Comparison of ENCODE assay signal across 8 cellular contexts in the genomic region with DNA sequence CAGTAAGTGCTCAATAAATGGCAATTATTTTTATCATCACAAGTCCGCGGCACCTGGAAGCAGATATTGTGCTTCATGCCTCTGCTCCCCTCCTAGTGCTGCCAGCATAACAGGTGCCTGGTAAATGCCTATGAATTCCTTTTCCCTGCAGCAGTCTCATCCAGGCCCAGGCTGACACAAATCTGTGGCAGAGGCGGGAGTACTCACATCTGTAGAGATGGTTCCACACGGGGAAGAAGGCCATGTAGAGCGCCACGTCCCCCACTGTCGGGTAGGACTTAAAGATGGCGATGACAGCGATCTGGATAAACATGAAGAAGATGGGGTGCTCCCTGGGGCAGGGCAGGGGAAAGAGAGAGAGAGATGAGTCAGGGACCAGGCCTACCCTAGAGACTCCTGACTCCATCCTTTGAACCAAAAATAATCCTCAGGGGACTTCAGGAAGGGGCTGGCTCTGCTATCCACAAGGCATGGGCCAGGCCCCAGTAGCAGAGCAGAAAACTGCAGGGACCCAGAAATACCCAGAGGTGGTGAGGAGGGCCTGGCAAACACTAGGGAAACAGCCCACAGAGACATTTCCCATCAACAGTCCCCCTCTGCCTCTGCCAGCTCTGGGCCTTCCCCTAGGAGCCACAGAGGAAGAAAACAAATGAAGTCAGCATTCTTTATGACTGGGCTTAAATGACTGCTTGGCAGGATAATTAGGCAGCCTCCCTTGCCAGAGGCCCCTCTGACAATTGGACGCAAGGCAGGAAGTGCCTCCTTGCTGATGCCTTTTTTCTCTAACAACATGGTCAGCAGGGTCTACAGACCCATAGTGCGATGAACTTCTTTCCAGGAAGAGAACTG. TPM values are rescaled to one million over a fixed set of nuclear protein-coding genes. Genes with fewer than 3 reads are reported as not detected.
DNase-seq lines count a peak whose midpoint lies in the region; ATAC-seq, FAIRE-seq and TF ChIP-seq lines count a peak whose summit lies in the region.

No MANE protein-coding gene starts in this region.

- no peaks in the 10 kb centered on the region for H4K20me1 ChIP-seq in astrocyte (ENCODE audit: insufficient read depth, low read length)

- H3K4me1 ChIP-seq in astrocyte (ENCODE audit: insufficient read depth, low read length) (peaks cover 34% of the 10 kb centered on the region), lower lobe of right lung (peaks cover 12% of the 10 kb centered on the region), transverse colon (peaks cover 22 to 60% (median 43%) of the 10 kb centered on the region in 4 donors), prostate gland (replicated peaks) (no peaks in the 10 kb centered on the region)

- FAIRE-seq in astrocyte (lab: Jason Lieb, UNC), result peak; percentile 23

- H3K79me2 ChIP-seq in astrocyte (ENCODE audit: insufficient read depth, low read length), result no peaks in the 10 kb centered on the region

- DNase-seq in AG20443 (ENCODE audit: low spot score) (peak; percentile 68), HFFc6 (peak; percentile 54), astrocyte (ENCODE audit: low read depth) (peak; percentile 58), lower lobe of right lung (no peak), transverse colon (no peak), OCI-M2 (lab: John Stamatoyannopoulos, UW; ENCODE audit: unreplicated experiment) (no peak), prostate gland (ENCODE audit: low spot score) (no peak), GF-D8 (lab: John Stamatoyannopoulos, UW) (no peak)

- TF ChIP-seq POLR2A in transverse colon (IDR thresholded peaks at IDR 0.05) (no peak), prostate gland (IDR thresholded peaks at IDR 0.05) (no peak)

- H3K27ac ChIP-seq in astrocyte (ENCODE audit: low read depth, low read length), result peak overlapping the region; percentile 57
- H3K27ac ChIP-seq in lower lobe of right lung, result peak overlapping the region; percentile 42
- H3K27ac ChIP-seq in transverse colon, result peak overlapping the region; percentile 52 to 67 (median 64)
- no peak overlapping the region for H3K27ac ChIP-seq in prostate gland

- intact Hi-C loops in lower lobe of right lung (cut with DNase I) (no loop called here), transverse colon (cut with DNase I; ENCODE audit: low total_unique reads) (no loop called here), prostate gland (cut with DNase I) (loop anchor here (2.0 kb wide), 1 partner anchor 129 kb away; no protein-coding TSS in a partner anchor)

- no peak overlapping the region for H3K4me3 ChIP-seq in astrocyte (ENCODE audit: insufficient read depth, low read depth, low read length)
- H3K4me3 ChIP-seq in lower lobe of right lung, result no peak overlapping the region
- H3K4me3 ChIP-seq in transverse colon, result no peak overlapping the region
- H3K4me3 ChIP-seq in prostate gland, result no peak overlapping the region

- peaks cover 53% of the 10 kb centered on the region for H3K4me1 Mint-ChIP-seq in HFFc6 (ENCODE audit: low read depth)
- peaks cover 40% of the 10 kb centered on the region for H3K4me1 Mint-ChIP-seq in astrocyte (ENCODE audit: low read depth, unreplicated experiment)

- ATAC-seq in lower lobe of right lung, result peak in 1 of 2 donors; percentile 30

- H2AFZ ChIP-seq in astrocyte (ENCODE audit: low read depth, low read length), result no peak overlapping the region

- no peaks in the 10 kb centered on the region for H3K27me3 Mint-ChIP-seq in HFFc6 (ENCODE audit: insufficient read depth)
- no peaks in the 10 kb centered on the region for H3K27me3 Mint-ChIP-seq in astrocyte (ENCODE audit: low read depth, unreplicated experiment)

- in situ Hi-C loops in transverse colon (cut with MboI; ENCODE audit: low pct_ligation_motif_present in 1 of 4, low pct_unique_long_range_greater_than_20kb in 1 of 4, low sequenced_read_pairs in 3 of 4), result no loop called here

- 77% methylated on average over 11 of the region's 11 CpGs; no CpG with 5 or more reads in 1 of the 2 donors for WGBS in transverse colon (ENCODE audit: low coverage in 1 of 2), 2 donors
- 83% methylated on average over 11 of the region's 11 CpGs for WGBS in prostate gland

- H3K9me3 Mint-ChIP-seq in HFFc6 (no peaks in the 10 kb centered on the region), astrocyte (ENCODE audit: unreplicated experiment) (no peaks in the 10 kb centered on the region)

- H3K36me3 Mint-ChIP-seq in HFFc6 (ENCODE audit: low read depth), result no peaks in the 10 kb centered on the region
- peaks cover 2% of the 10 kb centered on the region for H3K36me3 Mint-ChIP-seq in astrocyte (ENCODE audit: low read depth, unreplicated experiment)

- H3K27ac Mint-ChIP-seq in HFFc6 (peak overlapping the region; percentile 93), astrocyte (ENCODE audit: unreplicated experiment) (peak overlapping the region; percentile 3)

- H3K4me2 ChIP-seq in astrocyte (ENCODE audit: low read length), result no peak overlapping the region

- TF ChIP-seq CTCF in HFFc6 (IDR thresholded peaks at IDR 0.05), result no peak
- TF ChIP-seq CTCF in astrocyte (IDR thresholded peaks at IDR 0.05; ENCODE audit: insufficient read depth, low read depth, low read length), result no peak
- no peak for TF ChIP-seq CTCF in lower lobe of right lung (IDR thresholded peaks at IDR 0.05)
- TF ChIP-seq CTCF in transverse colon (IDR thresholded peaks at IDR 0.05), result no peak
- no peak for TF ChIP-seq CTCF in prostate gland (IDR thresholded peaks at IDR 0.05)

- H3K27me3 ChIP-seq in astrocyte (ENCODE audit: insufficient read depth, low read length), result no peaks in the 10 kb centered on the region
- H3K27me3 ChIP-seq in lower lobe of right lung (ENCODE audit: low read depth), result no peaks in the 10 kb centered on the region
- H3K27me3 ChIP-seq in transverse colon, result no peaks in the 10 kb centered on the region
- no peaks in the 10 kb centered on the region for H3K27me3 ChIP-seq in prostate gland (replicated peaks; ENCODE audit: insufficient read depth)

- H3K36me3 ChIP-seq in astrocyte (ENCODE audit: insufficient read depth, low read length), result no peaks in the 10 kb centered on the region
- peaks cover 43% of the 10 kb centered on the region for H3K36me3 ChIP-seq in lower lobe of right lung
- no peaks in the 10 kb centered on the region for H3K36me3 ChIP-seq in transverse colon
- H3K36me3 ChIP-seq in prostate gland, result no peaks in the 10 kb centered on the region

- H3K9me3 ChIP-seq in astrocyte (ENCODE audit: insufficient read depth, low read depth, low read length) (no peaks in the 10 kb centered on the region), lower lobe of right lung (no peaks in the 10 kb centered on the region), transverse colon (no peaks in the 10 kb centered on the region), prostate gland (no peaks in the 10 kb centered on the region)

- H3K4me3 Mint-ChIP-seq in HFFc6 (no peak overlapping the region), astrocyte (ENCODE audit: unreplicated experiment) (no peak overlapping the region)

- no peak for TF ChIP-seq EP300 in transverse colon (IDR thresholded peaks at IDR 0.05; ENCODE audit: low read depth)

- H3K9ac ChIP-seq in astrocyte (ENCODE audit: low read length), result peak overlapping the region; percentile 25

RNA-seq across cellular contexts. Expression of gene MAP1LC3A, which starts 23.0 kb away (rescaled TPM):
- 10 to 100 TPM; 20.2 to 34.6 (median 23.9) TPM for total RNA-seq in HFFc6 (2021; fragmentation: NEBNext Ultra II Directional; extraction: Animal tissue kit (Norgen Biotek cat#: 25700))
- total RNA-seq in astrocyte, result 48.9 and 52.3 TPM in 2 replicates
- total RNA-seq in lower lobe of right lung, result 51.6 TPM
- 100 to 1,000 TPM in 2 of 4 donors, 10 to 100 TPM in 2; 41.8 to 166 (median 98.3) TPM for total RNA-seq in transverse colon
- 100 to 1,000 TPM in 1 of 2 donors, 10 to 100 TPM in 1; 74.3 to 128 TPM for total RNA-seq in prostate gland

Comparison
In these comparisons a context has a peak if more than half of its experiments do, and no peak if none do; other contexts are left out.
1. DNase-seq: peak in AG20443 (single experiment), HFFc6 (single experiment) and astrocyte (single experiment); none in lower lobe of right lung (single experiment), transverse colon (single experiment), OCI-M2 (single experiment), prostate gland (single experiment) and GF-D8 (single experiment).
2. H3K27ac ChIP-seq: peak in astrocyte (single experiment), lower lobe of right lung (single experiment) and transverse colon (4 of 4); none in prostate gland (0 of 2).